8 cellular contexts compared by ENCODE assay signal in the genomic region with DNA sequence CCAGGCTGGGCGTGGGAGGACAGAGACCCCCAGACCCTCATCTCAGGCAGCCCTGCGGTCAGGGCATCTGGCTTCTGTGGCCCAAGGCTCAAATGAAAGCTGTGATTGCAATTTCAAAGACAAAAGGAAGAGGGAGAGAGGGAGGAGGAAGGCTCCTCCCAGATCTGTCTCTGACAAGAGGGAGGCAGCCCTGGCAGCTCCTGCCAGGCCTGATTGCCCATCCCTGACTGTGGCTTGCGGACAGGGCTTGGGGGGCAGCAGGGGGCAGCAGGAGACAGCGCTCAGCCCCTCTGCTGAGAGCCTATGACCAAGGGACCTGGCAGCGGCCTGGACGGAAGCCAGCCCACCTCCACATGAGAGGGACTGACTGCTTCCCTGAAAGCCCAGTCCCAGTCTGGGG.
DNase-seq lines count a peak whose midpoint lies in the region; ATAC-seq, FAIRE-seq and TF ChIP-seq lines count a peak whose summit lies in the region.

No MANE protein-coding gene starts in this region.

- WGBS in small intestine, 3 donors, result 9 to 43% (median 28%) methylated on average over 5 to 6 of the region's 6 CpGs

- POLR2A ChIA-PET in OCI-LY7 (lab: Charles Lee), result no interaction called here

- no peak overlapping the region for H3K4me2 ChIP-seq in OCI-LY7 (ENCODE audit: low read length)

- no peaks in the 10 kb centered on the region for H3K4me1 ChIP-seq in OCI-LY7 (ENCODE audit: insufficient read depth, low read length, poor library complexity, severe bottlenecking)
- peaks cover 5% of the 10 kb centered on the region for H3K4me1 ChIP-seq in iPS-15b (ENCODE audit: control insufficient read depth, insufficient read depth, low read length)
- no peaks in the 10 kb centered on the region for H3K4me1 ChIP-seq in small intestine (ENCODE audit: control insufficient read depth in 2 of 2, insufficient read depth in 1 of 2, low read depth in 1 of 2, low read length in 1 of 2)

- no peak overlapping the region for H3K9ac ChIP-seq in iPS-15b (ENCODE audit: low read depth, low read length)

- no peak for TF ChIP-seq CTCF in OCI-LY7 (conservative IDR thresholded peaks at IDR 0.05; ENCODE audit: low read length)

- intact Hi-C loops in OCI-LY7 (cut with micrococcal nuclease; ENCODE audit: unreplicated experiment), result loop anchor here (2.0 kb wide), 1 partner anchor 481 kb away; no protein-coding TSS in a partner anchor

- no peak for FAIRE-seq in small intestine (lab: Jason Lieb, UNC)

- no TSS peak for BruUV-seq in OCI-LY7 (replicated peaks; lab: Mats Ljungman, UMichigan)

- DNase-seq in DMS 273 treated with DMSO at 0.1 percent for 48 hours (lab: John Stamatoyannopoulos, UW) (peak; percentile 48), HCEC 1CT (peak; percentile 3), OCI-LY7 (ENCODE audit: low spot score) (peak; percentile 19), occipital lobe (lab: John Stamatoyannopoulos, UW) (no peak), small intestine (no peak)

- H3K9me2 ChIP-seq in OCI-LY7 (ENCODE audit: insufficient read depth, low read length), result no peaks in the 10 kb centered on the region

- no peak overlapping the region for H3K4me3 ChIP-seq in OCI-LY7 (ENCODE audit: low read depth, low read length, poor library complexity, severe bottlenecking)
- peak overlapping the region; percentile 8 for H3K4me3 ChIP-seq in iPS-15b (ENCODE audit: low read depth, low read length)
- H3K4me3 ChIP-seq in small intestine (ENCODE audit: low read depth in 1 of 2, low read length in 2 of 2), result no peak overlapping the region

- no peaks in the 10 kb centered on the region for H4K20me1 ChIP-seq in OCI-LY7 (ENCODE audit: insufficient read depth, low read length)

- H3K9me3 ChIP-seq in OCI-LY7 (ENCODE audit: low read length), result no peaks in the 10 kb centered on the region
- H3K9me3 ChIP-seq in iPS-15b (ENCODE audit: control insufficient read depth, insufficient read depth, low read length), result no peaks in the 10 kb centered on the region
- H3K9me3 ChIP-seq in small intestine (ENCODE audit: control insufficient read depth, low read depth), result no peaks in the 10 kb centered on the region

- CTCF ChIA-PET in OCI-LY7 (lab: Charles Lee; ENCODE audit: unreplicated experiment), result no interaction called here

- H3K36me3 ChIP-seq in OCI-LY7 (ENCODE audit: insufficient read depth, low read length) (no peaks in the 10 kb centered on the region), iPS-15b (ENCODE audit: control insufficient read depth, insufficient read depth, low read length) (peaks cover 2% of the 10 kb centered on the region), small intestine (ENCODE audit: control insufficient read depth in 2 of 2, insufficient read depth in 2 of 2, low read length in 2 of 2) (no peaks in the 10 kb centered on the region)

- no peak overlapping the region for H3K27ac ChIP-seq in OCI-LY7 (ENCODE audit: low read depth, low read length, poor library complexity, severe bottlenecking)
- no peak overlapping the region for H3K27ac ChIP-seq in small intestine (ENCODE audit: low read depth in 1 of 2, low read length in 1 of 2)

- ATAC-seq in HG03432 (IDR thresholded peaks at IDR 0.05; ENCODE audit: unreplicated experiment) (no peak), HG03378 (IDR thresholded peaks at IDR 0.05; ENCODE audit: unreplicated experiment) (no peak)

- H3K79me2 ChIP-seq in OCI-LY7 (ENCODE audit: insufficient read depth, low read depth, low read length), result no peaks in the 10 kb centered on the region

- no peak overlapping the region for H2AFZ ChIP-seq in OCI-LY7 (ENCODE audit: low read length)

- H3K27me3 ChIP-seq in iPS-15b (ENCODE audit: control insufficient read depth, insufficient read depth, low read length) (no peaks in the 10 kb centered on the region), small intestine (ENCODE audit: control insufficient read depth in 2 of 2, insufficient read depth in 2 of 2, low read length in 2 of 2) (no peaks in the 10 kb centered on the region)

Comparison
In these comparisons a context has a peak if more than half of its experiments do, and no peak if none do; other contexts are left out.
1. DNase-seq: peak in DMS 273 treated with DMSO at 0.1 percent for 48 hours (single experiment), HCEC 1CT (single experiment) and OCI-LY7 (single experiment); none in occipital lobe (single experiment) and small intestine (single experiment).